ENCODE assay signal across 18 cellular contexts in genomic region chr13:49820591-49821215, GRCh38.
"Had no signal": no experiment of that assay in that cellular context is flagged by ENCODE, and none has a peak within 500 bp of the region (broad histone marks: within the 10 kb centered on the region; RNA-seq: fewer than 3 reads in every experiment).

No MANE protein-coding gene starts in this region.

- H3K27ac ChIP-seq: PC-9, Peyer's patch, SJCRH30 had no signal

- ATAC-seq: Right ventricle myocardium inferior had no signal

- DNase-seq: MM.1S, NCI-H1092 treated with DMSO at 0.1 percent for 48 hours, NCI-H1436, NCI-H187, NCI-H2029, NCI-H2081 treated with DMSO at 0.1 percent for 48 hours, NCI-H2171, NCI-H226, NCI-H446, NCI-H510A, NCI-H524 treated with DMSO at 0.1 percent for 48 hours, NCI-H774, Peyer's patch, SHP77 treated with DMSO at 0.1 percent for 48 hours, SJCRH30 had no signal

- H3K4me2 ChIP-seq: PC-9 had no signal

- H3K9me3 ChIP-seq: Peyer's patch, SJCRH30 had no signal

- H3K36me3 Mint-ChIP-seq: IgD-negative memory B cell had no signal

- H2AFZ ChIP-seq: PC-9 had no signal

- H3K4me3 ChIP-seq: PC-9, Peyer's patch, SJCRH30 had no signal

- H3K36me3 ChIP-seq: Peyer's patch, SJCRH30 had no signal

- H3K4me1 ChIP-seq: Peyer's patch, SJCRH30 had no signal

- H3K27me3 ChIP-seq: Peyer's patch, SJCRH30 had no signal
